In genomic region chr12:8499616-8500015, GRCh38 we compare ENCODE assay signal across 25 cellular contexts. TPM values are rescaled to one million over a fixed set of nuclear protein-coding genes. Genes with fewer than 3 reads are reported as not detected.
A peak's percentile ranks its signal among the peaks of the same experiment; 100 is the strongest.
DNase-seq lines count a peak whose midpoint lies in the region; ATAC-seq and TF ChIP-seq lines count a peak whose summit lies in the region.
"Had no signal": no experiment of that assay in that cellular context is flagged by ENCODE, and none has a peak within 500 bp of the region (broad histone marks: within the 10 kb centered on the region; RNA-seq: fewer than 3 reads in every experiment).

No MANE protein-coding gene starts in this region.

- POLR2A ChIA-PET in OCI-LY7 (lab: Charles Lee) = interaction anchor here (0.6 to 0.8 kb wide), 3 partner anchors 42 to 1383 kb away, joined by 3 read pairs; no protein-coding TSS in a partner anchor

- H3K9me2 ChIP-seq in GM23338 (ENCODE audit: insufficient read depth) (no peaks in the 10 kb centered on the region), OCI-LY7 (ENCODE audit: insufficient read depth, low read length) (no peaks in the 10 kb centered on the region)

- H3K9me3 Mint-ChIP-seq in GM23338 = peaks cover 3% of the 10 kb centered on the region; the same call in 1 of the 3 replicates
- H3K9me3 Mint-ChIP-seq: dendritic cell treated with granulocyte-macrophage colony-stimulating factor and Interleukin-4, amounts not matched to agents 40 ng/mL and 50 ng/mL, for 4 days; mesothelial cell of epicardium; natural killer cell treated with Interleukin-12 subunit alpha and Interleukin-12 subunit beta and Interleukin-15 and Interleukin-18, amount 100 ng/mL, for 72 hours; type B pancreatic cell had no signal

- no peak for TF ChIP-seq POLR2A in prostate gland (IDR thresholded peaks at IDR 0.05)

- H3K4me3 Mint-ChIP-seq in GM23338 = no peak overlapping the region
- H3K4me3 Mint-ChIP-seq: dendritic cell treated with granulocyte-macrophage colony-stimulating factor and Interleukin-4, amounts not matched to agents 40 ng/mL and 50 ng/mL, for 4 days; mesothelial cell of epicardium; natural killer cell treated with Interleukin-12 subunit alpha and Interleukin-12 subunit beta and Interleukin-15 and Interleukin-18, amount 100 ng/mL, for 72 hours; type B pancreatic cell had no signal

- H3K4me2 ChIP-seq in GM23338 (no peak overlapping the region), OCI-LY7 (ENCODE audit: low read length) (no peak overlapping the region)
- H3K4me2 ChIP-seq: A549, BLaER1 had no signal

- peak; percentile 49 for DNase-seq in GM23338 (ENCODE audit: low spot score)
- peak; percentile 6 for DNase-seq in OCI-LY7 (ENCODE audit: low spot score)
- peak in 1 of 2 donors; percentile 5 for DNase-seq in foreskin keratinocyte
- DNase-seq in prostate gland (ENCODE audit: low spot score) = no peak
- DNase-seq in SIG-M5 (lab: John Stamatoyannopoulos, UW) = no peak
- DNase-seq: activated CD8-positive, alpha-beta memory T cell treated with anti-CD3 and anti-CD28 coated beads, Interleukin-2, amount 50 U/mL, for 48 hours; activated effector memory CD4-positive, alpha-beta T cell treated with anti-CD3 and anti-CD28 coated beads, Interleukin-2, amount 50 U/mL, for 16 hours; DMS 273 treated with DMSO at 0.1 percent for 48 hours; gastrocnemius medialis; left colon; NCI-H82; psoas muscle; RPMI8226; small intestine; stimulated activated CD4-positive, alpha-beta T cell treated with anti-CD3 and anti-CD28 coated beads, Interleukin-4, amount 100 ng/mL, for 4 hours had no signal

- 35% methylated on average over 4 of the region's 4 CpGs for WGBS in prostate gland

- H2AFZ ChIP-seq in GM23338 (peak overlapping the region; percentile 80; the same call in 1 of the 2 replicates), OCI-LY7 (ENCODE audit: low read length) (no peak overlapping the region)

- no peak overlapping the region for H3K4me3 ChIP-seq in GM23338
- H3K4me3 ChIP-seq in OCI-LY7 (ENCODE audit: low read depth, low read length, poor library complexity, severe bottlenecking) = no peak overlapping the region
- H3K4me3 ChIP-seq in prostate gland = no peak overlapping the region
- H3K4me3 ChIP-seq: A549, BLaER1, gastrocnemius medialis, psoas muscle had no signal

- peaks cover 10% of the 10 kb centered on the region for H3K4me1 ChIP-seq in GM23338 (ENCODE audit: insufficient read depth)
- H3K4me1 ChIP-seq in OCI-LY7 (ENCODE audit: insufficient read depth, low read length, poor library complexity, severe bottlenecking) = peaks cover 3% of the 10 kb centered on the region
- H3K4me1 ChIP-seq in foreskin keratinocyte = no peaks in the 10 kb centered on the region
- H3K4me1 ChIP-seq in prostate gland (replicated peaks) = no peaks in the 10 kb centered on the region
- H3K4me1 ChIP-seq: A549, gastrocnemius medialis, psoas muscle had no signal

- H3K36me3 Mint-ChIP-seq in GM23338 (ENCODE audit: low read depth) = no peaks in the 10 kb centered on the region
- H3K36me3 Mint-ChIP-seq: mesothelial cell of epicardium; natural killer cell treated with Interleukin-12 subunit alpha and Interleukin-12 subunit beta and Interleukin-15 and Interleukin-18, amount 100 ng/mL, for 72 hours; type B pancreatic cell had no signal

- no peak overlapping the region for H3K27ac ChIP-seq in 22Rv1
- no peak overlapping the region for H3K27ac ChIP-seq in GM23338 (ENCODE audit: low read depth)
- H3K27ac ChIP-seq in OCI-LY7 (ENCODE audit: low read depth, low read length, poor library complexity, severe bottlenecking) = no peak overlapping the region
- H3K27ac ChIP-seq in foreskin keratinocyte = no peak overlapping the region
- no peak overlapping the region for H3K27ac ChIP-seq in prostate gland
- H3K27ac ChIP-seq: A549, BLaER1, epithelial cell of prostate, gastrocnemius medialis, psoas muscle had no signal

- H3K27me3 ChIP-seq in GM23338 (ENCODE audit: insufficient read depth) = no peaks in the 10 kb centered on the region
- H3K27me3 ChIP-seq in foreskin keratinocyte = peaks cover 10% of the 10 kb centered on the region
- no peaks in the 10 kb centered on the region for H3K27me3 ChIP-seq in prostate gland (replicated peaks; ENCODE audit: insufficient read depth)
- H3K27me3 ChIP-seq: BLaER1, gastrocnemius medialis had no signal

- ATAC-seq in GM23338 (0 out of 3 replicates have a peak, but pooled peaks have one; percentile 28), foreskin keratinocyte (no peak), HG03025 (IDR thresholded peaks at IDR 0.05; ENCODE audit: low FRiP score, unreplicated experiment) (no peak), GM21381 (IDR thresholded peaks at IDR 0.05; ENCODE audit: unreplicated experiment) (no peak)
- ATAC-seq: A549; gastrocnemius medialis; left colon; natural killer cell treated with Interleukin-12 subunit alpha and Interleukin-12 subunit beta and Interleukin-15 and Interleukin-18, amount 100 ng/mL, for 72 hours; psoas muscle had no signal

- no TSS peak for BruUV-seq in OCI-LY7 (replicated peaks; lab: Mats Ljungman, UMichigan)

- no peaks in the 10 kb centered on the region for H4K20me1 ChIP-seq in GM23338 (replicated peaks; ENCODE audit: insufficient read depth)
- H4K20me1 ChIP-seq in OCI-LY7 (ENCODE audit: insufficient read depth, low read length) = no peaks in the 10 kb centered on the region
- H4K20me1 ChIP-seq: BLaER1 had no signal

- no peaks in the 10 kb centered on the region for H3K36me3 ChIP-seq in GM23338 (ENCODE audit: insufficient read depth)
- no peaks in the 10 kb centered on the region for H3K36me3 ChIP-seq in OCI-LY7 (ENCODE audit: insufficient read depth, low read length)
- no peaks in the 10 kb centered on the region for H3K36me3 ChIP-seq in prostate gland
- H3K36me3 ChIP-seq: BLaER1, gastrocnemius medialis had no signal

- H3K79me2 ChIP-seq in GM23338 (replicated peaks; ENCODE audit: insufficient read depth) = no peaks in the 10 kb centered on the region
- H3K79me2 ChIP-seq in OCI-LY7 (ENCODE audit: insufficient read depth, low read depth, low read length) = no peaks in the 10 kb centered on the region

- H3K27ac Mint-ChIP-seq in GM23338 = no peak overlapping the region
- H3K27ac Mint-ChIP-seq: dendritic cell treated with granulocyte-macrophage colony-stimulating factor and Interleukin-4, amounts not matched to agents 40 ng/mL and 50 ng/mL, for 4 days; mesothelial cell of epicardium; natural killer cell treated with Interleukin-12 subunit alpha and Interleukin-12 subunit beta and Interleukin-15 and Interleukin-18, amount 100 ng/mL, for 72 hours; type B pancreatic cell had no signal

- no peaks in the 10 kb centered on the region for H3K9me3 ChIP-seq in OCI-LY7 (ENCODE audit: low read length)
- no peaks in the 10 kb centered on the region for H3K9me3 ChIP-seq in prostate gland
- H3K9me3 ChIP-seq: A549, gastrocnemius medialis, psoas muscle had no signal

- TF ChIP-seq CTCF in 22Rv1 (IDR thresholded peaks at IDR 0.05) (peak; percentile 41), GM23338 (conservative IDR thresholded peaks at IDR 0.05; ENCODE audit: low read depth in 2 of 2) (peak; percentile 52 to 58), OCI-LY7 (conservative IDR thresholded peaks at IDR 0.05; ENCODE audit: low read length) (peak; percentile 73), foreskin keratinocyte (conservative IDR thresholded peaks at IDR 0.05) (peak; percentile 50), prostate gland (IDR thresholded peaks at IDR 0.05) (no peak)

- H3F3A ChIP-seq in GM23338 (replicated peaks; ENCODE audit: low read depth) = no peaks in the 10 kb centered on the region

- intact Hi-C loops in OCI-LY7 (cut with micrococcal nuclease; ENCODE audit: unreplicated experiment) = no loop called here
- intact Hi-C loops in prostate gland (cut with DNase I) = no loop called here

- CTCF ChIA-PET in OCI-LY7 (lab: Charles Lee; ENCODE audit: unreplicated experiment) = no interaction called here

- H3K27me3 Mint-ChIP-seq in GM23338 (ENCODE audit: insufficient read depth, low read depth, poor library complexity) = no peaks in the 10 kb centered on the region

- H3K4me1 Mint-ChIP-seq in GM23338 = peaks cover 21% of the 10 kb centered on the region

TF ChIP-seq in GM23338, 12 proteins besides CTCF, POLR2A, EP300 and RAD21 (continues in another document):
- TF ChIP-seq NANOG (IDR thresholded peaks at IDR 0.05; ENCODE audit: borderline replicate concordance) (no peak), STAT1 (IDR thresholded peaks at IDR 0.05; ENCODE audit: unreplicated experiment) (no peak), CREB1 (CRISPR knock-in tag; IDR thresholded peaks at IDR 0.05; ENCODE audit: low read depth) (no peak), ETS1 (IDR thresholded peaks at IDR 0.05) (no peak), EZH2 (IDR thresholded peaks at IDR 0.05; ENCODE audit: low read depth, unreplicated experiment) (no peak), POLR2AphosphoS5 (IDR thresholded peaks at IDR 0.05; ENCODE audit: low read depth) (no peak)

RNA-seq across cellular contexts. Expression of gene CLEC4D, which starts 13.7 kb away (rescaled TPM):
- 0.90 TPM in 1 of 2 replicates, not detected in the other for total RNA-seq in GM23338 (2014; rRNA removed; shearing (Covaris generic))
- polyA plus RNA-seq in GM23338 (2016; fragmentation: Nextera tagmentation; extraction: Ambion mirVana) = 0.17 and 0.24 TPM in 2 replicates
- not detected in 2 replicates for total RNA-seq in OCI-LY7 (2014; rRNA removed; shearing (Covaris generic))
- not detected in 2 replicates for total RNA-seq in OCI-LY7 (2022)
- total RNA-seq in foreskin keratinocyte = not detected in 2 replicates
- not detected in 2 replicates for polyA plus RNA-seq in foreskin keratinocyte
- 1 to 10 TPM in 1 of 2 donors, not detected in 1; 1.5 TPM for total RNA-seq in prostate gland
- total RNA-seq: mesothelial cell of epicardium; natural killer cell treated with Interleukin-12 subunit alpha and Interleukin-12 subunit beta and Interleukin-15 and Interleukin-18, amount 100 ng/mL, for 72 hours had no signal
- polyA plus RNA-seq: A549 had no signal

RNA-seq across cellular contexts. Expression of gene CLEC4E, which starts 41.1 kb away (rescaled TPM):
- not detected in 2 replicates for total RNA-seq in GM23338 (2014; rRNA removed; shearing (Covaris generic))
- polyA plus RNA-seq in GM23338 (2016; fragmentation: Nextera tagmentation; extraction: Ambion mirVana) (not detected in 2 replicates), foreskin keratinocyte (not detected in 2 replicates)
- total RNA-seq in OCI-LY7 (2014; rRNA removed; shearing (Covaris generic)) = not detected in 2 replicates
- total RNA-seq in OCI-LY7 (2022) (not detected in 2 replicates), foreskin keratinocyte (not detected in 2 replicates), prostate gland (1 to 10 TPM in 1 of 2 donors, under 1 TPM in 1; 0.73 to 3.0 TPM)
- total RNA-seq: left colon; mesothelial cell of epicardium; natural killer cell treated with Interleukin-12 subunit alpha and Interleukin-12 subunit beta and Interleukin-15 and Interleukin-18, amount 100 ng/mL, for 72 hours had no signal

RNA-seq across cellular contexts. Expression of gene CLEC6A, which starts 43.9 kb away (rescaled TPM):
- 0.19 TPM in 1 of 2 replicates, not detected in the other for total RNA-seq in GM23338 (2014; rRNA removed; shearing (Covaris generic))
- 0.21 TPM in 1 of 2 replicates, not detected in the other for polyA plus RNA-seq in GM23338 (2016; fragmentation: Nextera tagmentation; extraction: Ambion mirVana)
- total RNA-seq in OCI-LY7 (2014; rRNA removed; shearing (Covaris generic)) = not detected in 2 replicates
- not detected in 2 replicates for total RNA-seq in OCI-LY7 (2022)
- total RNA-seq in foreskin keratinocyte = not detected in 2 replicates
- polyA plus RNA-seq in foreskin keratinocyte = not detected in 2 replicates
- total RNA-seq in prostate gland = not detected
- total RNA-seq: gastrocnemius medialis; left colon; mesothelial cell of epicardium; natural killer cell treated with Interleukin-12 subunit alpha and Interleukin-12 subunit beta and Interleukin-15 and Interleukin-18, amount 100 ng/mL, for 72 hours; psoas muscle had no signal
- polyA plus RNA-seq: A549, psoas muscle, small intestine had no signal

Comparison
In these comparisons a context has a peak if more than half of its experiments do, and no peak if none do; other contexts are left out.
1. CTCF ChIP-seq: peak in 22Rv1 (single experiment), GM23338 (2 of 2), OCI-LY7 (single experiment) and foreskin keratinocyte (single experiment); none in prostate gland (0 of 4).
2. DNase-seq: peak in GM23338 (single experiment) and OCI-LY7 (single experiment); none in prostate gland (single experiment) and SIG-M5 (single experiment).